17 cellular contexts compared by ENCODE assay signal in genomic region chr2:30127016-30127893, GRCh38. TPM values are rescaled to one million over a fixed set of nuclear protein-coding genes. Genes with fewer than 3 reads are reported as not detected.
DNase-seq lines count a peak whose midpoint lies in the region; ATAC-seq and TF ChIP-seq lines count a peak whose summit lies in the region.
"Had no signal": no experiment of that assay in that cellular context is flagged by ENCODE, and none has a peak within 500 bp of the region (broad histone marks: within the 10 kb centered on the region; RNA-seq: fewer than 3 reads in every experiment).

No MANE protein-coding gene starts in this region.

- no peaks in the 10 kb centered on the region for H3K27me3 ChIP-seq in left lung
- H3K27me3 ChIP-seq: colonic mucosa had no signal

- no peaks in the 10 kb centered on the region for H3K4me1 ChIP-seq in left lung
- H3K4me1 ChIP-seq: colonic mucosa had no signal

- no peaks in the 10 kb centered on the region for H3K36me3 ChIP-seq in left lung
- H3K36me3 ChIP-seq: colonic mucosa, thoracic aorta, WERI-Rb-1 had no signal

- TF ChIP-seq CTCF in cardiac fibroblast (IDR thresholded peaks at IDR 0.05; ENCODE audit: low read depth, low read length): no peak
- TF ChIP-seq CTCF in left lung (IDR thresholded peaks at IDR 0.05): no peak

- no peak overlapping the region for H3K27ac ChIP-seq in left lung
- H3K27ac ChIP-seq: colonic mucosa, thoracic aorta, WERI-Rb-1 had no signal

- DNase-seq in AG20443 (ENCODE audit: low spot score) (peak; percentile 39), M059J (ENCODE audit: low read depth) (peak; percentile 52), cardiac fibroblast (ENCODE audit: low read depth in 2 of 2) (peak; percentile 14 to 83), left lung (no peak), DMS153 treated with DMSO at 0.1 percent for 48 hours (lab: John Stamatoyannopoulos, UW; ENCODE audit: unreplicated experiment) (no peak), sciatic nerve (ENCODE audit: low spot score) (no peak)
- DNase-seq: activated CD8-positive, alpha-beta T cell treated with anti-CD3 and anti-CD28 coated beads for 36 hours; AML-193; colonic mucosa; DMS79; hypothalamus; naive B cell; NCI-H1694; WERI-Rb-1 had no signal

- intact Hi-C loops in left lung (cut with DNase I) (no loop called here), sciatic nerve (cut with DNase I) (no loop called here)

- H3K4me3 ChIP-seq in cardiac fibroblast (replicated peaks in 1 of 2; ENCODE audit: low read depth in 2 of 2, low read length in 2 of 2) (no peak overlapping the region), left lung (no peak overlapping the region)
- H3K4me3 ChIP-seq: colonic mucosa, thoracic aorta had no signal

- ATAC-seq in left lung: peak; percentile 55
- no peak for ATAC-seq in GM21447 (IDR thresholded peaks at IDR 0.05; ENCODE audit: unreplicated experiment)
- no peak for ATAC-seq in sciatic nerve
- no peak for ATAC-seq in HG02973 (IDR thresholded peaks at IDR 0.05; ENCODE audit: unreplicated experiment)
- ATAC-seq: activated CD8-positive, alpha-beta T cell treated with anti-CD3 and anti-CD28 coated beads for 36 hours had no signal

- H3K9me3 ChIP-seq in left lung: peaks cover 0 to 6% of the 10 kb centered on the region in 2 donors
- H3K9me3 ChIP-seq: colonic mucosa, thoracic aorta had no signal

RNA-seq across cellular contexts. Expression of gene YPEL5, which starts 19.6 kb away (rescaled TPM):
- total RNA-seq in M059J (2014; rRNA removed; shearing (Covaris generic)): 92.2 and 129 TPM in 2 replicates
- total RNA-seq in left lung: 100 to 1,000 TPM in 1 of 2 donors, 10 to 100 TPM in 1; 58.5 to 118 TPM
- total RNA-seq in sciatic nerve: 78.1 TPM

Comparison
In these comparisons a context has a peak if more than half of its experiments do, and no peak if none do; other contexts are left out.
1. DNase-seq: peak in AG20443 (single experiment), M059J (single experiment) and cardiac fibroblast (2 of 2); none in left lung (0 of 2), DMS153 treated with DMSO at 0.1 percent for 48 hours (single experiment) and sciatic nerve (single experiment).